In the genomic region with DNA sequence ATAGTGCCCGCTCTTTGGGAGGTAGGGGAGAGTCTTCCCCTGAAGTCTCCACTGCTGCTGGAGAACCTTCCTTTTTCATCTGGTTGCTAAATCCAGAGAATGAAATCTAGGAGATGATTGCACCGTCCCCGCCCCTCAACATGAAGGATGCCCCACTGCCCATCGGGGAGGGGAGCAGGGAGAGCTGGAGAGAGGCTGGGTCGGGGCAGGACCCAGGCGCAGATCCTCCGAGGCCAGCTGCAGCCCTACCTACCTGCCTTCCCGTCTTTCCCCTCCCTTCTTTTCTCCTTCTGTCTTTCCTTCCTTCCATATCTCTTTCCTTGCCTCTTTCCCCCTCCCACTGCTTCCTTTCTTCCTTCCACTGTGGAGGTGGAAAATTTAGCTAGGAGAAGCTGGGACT, we compare ENCODE assay signal across 1 cellular context.
A peak's percentile ranks its signal among the peaks of the same experiment; 100 is the strongest.
TF ChIP-seq lines count a peak whose summit lies in the region.

No MANE protein-coding gene starts in this region.

TF ChIP-seq in WTC11, 78 proteins besides CTCF, POLR2A, EP300 and RAD21:
- TF ChIP-seq, protein P1, sequence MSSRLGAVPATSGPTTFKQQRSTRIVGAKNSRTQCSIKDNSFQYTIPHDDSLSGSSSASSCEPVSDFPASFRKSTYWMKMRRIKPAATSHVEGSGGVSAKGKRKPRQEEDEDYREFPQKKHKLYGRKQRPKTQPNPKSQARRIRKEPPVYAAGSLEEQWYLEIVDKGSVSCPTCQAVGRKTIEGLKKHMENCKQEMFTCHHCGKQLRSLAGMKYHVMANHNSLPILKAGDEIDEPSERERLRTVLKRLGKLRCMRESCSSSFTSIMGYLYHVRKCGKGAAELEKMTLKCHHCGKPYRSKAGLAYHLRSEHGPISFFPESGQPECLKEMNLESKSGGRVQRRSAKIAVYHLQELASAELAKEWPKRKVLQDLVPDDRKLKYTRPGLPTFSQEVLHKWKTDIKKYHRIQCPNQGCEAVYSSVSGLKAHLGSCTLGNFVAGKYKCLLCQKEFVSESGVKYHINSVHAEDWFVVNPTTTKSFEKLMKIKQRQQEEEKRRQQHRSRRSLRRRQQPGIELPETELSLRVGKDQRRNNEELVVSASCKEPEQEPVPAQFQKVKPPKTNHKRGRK (CRISPR knock-in tag; IDR thresholded peaks at IDR 0.05; ENCODE audit: borderline replicate concordance): no peak
- no peak for TF ChIP-seq ZNF396 (CRISPR knock-in tag; IDR thresholded peaks at IDR 0.05; ENCODE audit: borderline replicate concordance)
- 0 out of 2 replicates have a peak, but pooled peaks have one; percentile 6 for TF ChIP-seq TP53 (CRISPR knock-in tag; IDR thresholded peaks at IDR 0.05)
- TF ChIP-seq ZNF121 (CRISPR knock-in tag; IDR thresholded peaks at IDR 0.05): no peak
- TF ChIP-seq MYBL2 (CRISPR knock-in tag; IDR thresholded peaks at IDR 0.05): no peak
- no peak for TF ChIP-seq ELF4 (CRISPR knock-in tag; IDR thresholded peaks at IDR 0.05; ENCODE audit: low read depth)
- TF ChIP-seq JAZF1 (CRISPR knock-in tag; IDR thresholded peaks at IDR 0.05): no peak
- no peak for TF ChIP-seq MXD4 (CRISPR knock-in tag; IDR thresholded peaks at IDR 0.05; ENCODE audit: borderline replicate concordance)
- TF ChIP-seq, protein P2, sequence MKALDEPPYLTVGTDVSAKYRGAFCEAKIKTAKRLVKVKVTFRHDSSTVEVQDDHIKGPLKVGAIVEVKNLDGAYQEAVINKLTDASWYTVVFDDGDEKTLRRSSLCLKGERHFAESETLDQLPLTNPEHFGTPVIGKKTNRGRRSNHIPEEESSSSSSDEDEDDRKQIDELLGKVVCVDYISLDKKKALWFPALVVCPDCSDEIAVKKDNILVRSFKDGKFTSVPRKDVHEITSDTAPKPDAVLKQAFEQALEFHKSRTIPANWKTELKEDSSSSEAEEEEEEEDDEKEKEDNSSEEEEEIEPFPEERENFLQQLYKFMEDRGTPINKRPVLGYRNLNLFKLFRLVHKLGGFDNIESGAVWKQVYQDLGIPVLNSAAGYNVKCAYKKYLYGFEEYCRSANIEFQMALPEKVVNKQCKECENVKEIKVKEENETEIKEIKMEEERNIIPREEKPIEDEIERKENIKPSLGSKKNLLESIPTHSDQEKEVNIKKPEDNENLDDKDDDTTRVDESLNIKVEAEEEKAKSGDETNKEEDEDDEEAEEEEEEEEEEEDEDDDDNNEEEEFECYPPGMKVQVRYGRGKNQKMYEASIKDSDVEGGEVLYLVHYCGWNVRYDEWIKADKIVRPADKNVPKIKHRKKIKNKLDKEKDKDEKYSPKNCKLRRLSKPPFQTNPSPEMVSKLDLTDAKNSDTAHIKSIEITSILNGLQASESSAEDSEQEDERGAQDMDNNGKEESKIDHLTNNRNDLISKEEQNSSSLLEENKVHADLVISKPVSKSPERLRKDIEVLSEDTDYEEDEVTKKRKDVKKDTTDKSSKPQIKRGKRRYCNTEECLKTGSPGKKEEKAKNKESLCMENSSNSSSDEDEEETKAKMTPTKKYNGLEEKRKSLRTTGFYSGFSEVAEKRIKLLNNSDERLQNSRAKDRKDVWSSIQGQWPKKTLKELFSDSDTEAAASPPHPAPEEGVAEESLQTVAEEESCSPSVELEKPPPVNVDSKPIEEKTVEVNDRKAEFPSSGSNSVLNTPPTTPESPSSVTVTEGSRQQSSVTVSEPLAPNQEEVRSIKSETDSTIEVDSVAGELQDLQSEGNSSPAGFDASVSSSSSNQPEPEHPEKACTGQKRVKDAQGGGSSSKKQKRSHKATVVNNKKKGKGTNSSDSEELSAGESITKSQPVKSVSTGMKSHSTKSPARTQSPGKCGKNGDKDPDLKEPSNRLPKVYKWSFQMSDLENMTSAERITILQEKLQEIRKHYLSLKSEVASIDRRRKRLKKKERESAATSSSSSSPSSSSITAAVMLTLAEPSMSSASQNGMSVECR (CRISPR knock-in tag; IDR thresholded peaks at IDR 0.05; ENCODE audit: borderline replicate concordance): no peak
- TF ChIP-seq, protein P3, sequence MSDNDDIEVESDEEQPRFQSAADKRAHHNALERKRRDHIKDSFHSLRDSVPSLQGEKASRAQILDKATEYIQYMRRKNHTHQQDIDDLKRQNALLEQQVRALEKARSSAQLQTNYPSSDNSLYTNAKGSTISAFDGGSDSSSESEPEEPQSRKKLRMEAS (CRISPR knock-in tag; IDR thresholded peaks at IDR 0.05): peak; percentile 18; the same call in 1 of the 2 replicates
- TF ChIP-seq, protein P4, sequence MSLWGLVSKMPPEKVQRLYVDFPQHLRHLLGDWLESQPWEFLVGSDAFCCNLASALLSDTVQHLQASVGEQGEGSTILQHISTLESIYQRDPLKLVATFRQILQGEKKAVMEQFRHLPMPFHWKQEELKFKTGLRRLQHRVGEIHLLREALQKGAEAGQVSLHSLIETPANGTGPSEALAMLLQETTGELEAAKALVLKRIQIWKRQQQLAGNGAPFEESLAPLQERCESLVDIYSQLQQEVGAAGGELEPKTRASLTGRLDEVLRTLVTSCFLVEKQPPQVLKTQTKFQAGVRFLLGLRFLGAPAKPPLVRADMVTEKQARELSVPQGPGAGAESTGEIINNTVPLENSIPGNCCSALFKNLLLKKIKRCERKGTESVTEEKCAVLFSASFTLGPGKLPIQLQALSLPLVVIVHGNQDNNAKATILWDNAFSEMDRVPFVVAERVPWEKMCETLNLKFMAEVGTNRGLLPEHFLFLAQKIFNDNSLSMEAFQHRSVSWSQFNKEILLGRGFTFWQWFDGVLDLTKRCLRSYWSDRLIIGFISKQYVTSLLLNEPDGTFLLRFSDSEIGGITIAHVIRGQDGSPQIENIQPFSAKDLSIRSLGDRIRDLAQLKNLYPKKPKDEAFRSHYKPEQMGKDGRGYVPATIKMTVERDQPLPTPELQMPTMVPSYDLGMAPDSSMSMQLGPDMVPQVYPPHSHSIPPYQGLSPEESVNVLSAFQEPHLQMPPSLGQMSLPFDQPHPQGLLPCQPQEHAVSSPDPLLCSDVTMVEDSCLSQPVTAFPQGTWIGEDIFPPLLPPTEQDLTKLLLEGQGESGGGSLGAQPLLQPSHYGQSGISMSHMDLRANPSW (CRISPR knock-in tag; conservative IDR thresholded peaks at IDR 0.05; ENCODE audit: low read depth): no peak
- TF ChIP-seq ZNF317 (CRISPR knock-in tag; IDR thresholded peaks at IDR 0.05; ENCODE audit: borderline replicate concordance, low read depth): no peak
